ENCODE assay signal across 8 cellular contexts in genomic region chr11:10305964-10306918, GRCh38. TPM values are rescaled to one million over a fixed set of nuclear protein-coding genes. Genes with fewer than 3 reads are reported as not detected.
DNase-seq lines count a peak whose midpoint lies in the region; ATAC-seq and TF ChIP-seq lines count a peak whose summit lies in the region.

No MANE protein-coding gene starts in this region.

- peak overlapping the region; percentile 28 to 98 for H2BK12ac ChIP-seq in mesenchymal stem cell (ENCODE audit: low read length in 2 of 2)

- TF ChIP-seq EP300 in upper lobe of left lung (IDR thresholded peaks at IDR 0.05), result no peak

- TF ChIP-seq CTCF in coronary artery (IDR thresholded peaks at IDR 0.05), result no peak
- peak in 1 of 6 experiments; percentile 6 for TF ChIP-seq CTCF in upper lobe of left lung (IDR thresholded peaks at IDR 0.05)

- DNase-seq in NCI-H526 treated with DMSO at 0.1 percent for 48 hours (lab: John Stamatoyannopoulos, UW) (peak; percentile 48), coronary artery (ENCODE audit: low spot score) (peak; percentile 78), mesenchymal stem cell (peak; percentile 38), upper lobe of left lung (peak in 1 of 2 donors; percentile 85), sciatic nerve (ENCODE audit: low spot score) (no peak)

- H3K4me1 ChIP-seq in mesenchymal stem cell (ENCODE audit: control insufficient read depth, insufficient read depth, low read depth, low read length) (peaks cover 6% of the 10 kb centered on the region), upper lobe of left lung (peaks cover 46 to 80% (median 74%) of the 10 kb centered on the region in 4 donors)

- H3K36me3 ChIP-seq in mesenchymal stem cell (ENCODE audit: control insufficient read depth in 1 of 2, insufficient read depth in 2 of 2, low read depth in 1 of 2, low read length in 2 of 2), result peaks cover 25 to 27% of the 10 kb centered on the region in 2 experiments
- H3K36me3 ChIP-seq in upper lobe of left lung, result peaks cover 0 to 7% (median 0%) of the 10 kb centered on the region in 4 donors

- peak overlapping the region; percentile 74 to 92 for H3K18ac ChIP-seq in mesenchymal stem cell (ENCODE audit: low read depth in 1 of 2, low read length in 2 of 2)

- peak overlapping the region; percentile 100 for H3K9ac ChIP-seq in mesenchymal stem cell (ENCODE audit: low read length)

- H3K4me3 ChIP-seq in GM08714 (ENCODE audit: low read length) (peak overlapping the region; percentile 43; the same call in 1 of the 2 replicates), coronary artery (peak overlapping the region; percentile 80), mesenchymal stem cell (ENCODE audit: insufficient read depth in 1 of 2, low read depth in 1 of 2, low read length in 2 of 2) (peak overlapping the region; percentile 61 to 93), upper lobe of left lung (peak overlapping the region; percentile 48 to 80 (median 62))

- intact Hi-C loops in sciatic nerve (cut with DNase I), result loop anchor here (5.0 kb wide), 2 partner anchors 94 to 549 kb away; no protein-coding TSS in a partner anchor

- peak overlapping the region; percentile 89 to 90 for H3K4ac ChIP-seq in mesenchymal stem cell (ENCODE audit: low read depth in 1 of 2, low read length in 2 of 2)

- no peak for ATAC-seq in upper lobe of left lung (ENCODE audit: low FRiP score in 2 of 2)
- no peak for ATAC-seq in esophagus mucosa
- ATAC-seq in GM18858 (IDR thresholded peaks at IDR 0.05; ENCODE audit: unreplicated experiment), result no peak
- no peak for ATAC-seq in sciatic nerve

- no peak overlapping the region for H2AK5ac ChIP-seq in mesenchymal stem cell (ENCODE audit: low read length, severe bottlenecking)

- no peaks in the 10 kb centered on the region for H3K27me3 ChIP-seq in mesenchymal stem cell (ENCODE audit: control insufficient read depth in 1 of 2, insufficient read depth in 1 of 2, low read length in 2 of 2)
- H3K27me3 ChIP-seq in upper lobe of left lung, result peaks cover 0 to 8% (median 2%) of the 10 kb centered on the region in 4 donors

- H3K27ac ChIP-seq in coronary artery (peak overlapping the region; percentile 51 to 88), mesenchymal stem cell (ENCODE audit: low read length, poor library complexity, severe bottlenecking) (peak overlapping the region; percentile 96), upper lobe of left lung (peak overlapping the region; percentile 85 to 92 (median 86))

- peak overlapping the region in 1 of 2 experiments; percentile 80 for H3K23ac ChIP-seq in mesenchymal stem cell (ENCODE audit: low read length in 2 of 2)

- H2BK5ac ChIP-seq in mesenchymal stem cell (ENCODE audit: low read depth, low read length, poor library complexity, severe bottlenecking), result peak overlapping the region; percentile 86

- H3K79me1 ChIP-seq in mesenchymal stem cell (replicated peaks; ENCODE audit: low read length, poor library complexity, severe bottlenecking), result no peaks in the 10 kb centered on the region

- no peak for TF ChIP-seq POLR2A in upper lobe of left lung (IDR thresholded peaks at IDR 0.05)

- peak overlapping the region; percentile 72 for H4K91ac ChIP-seq in mesenchymal stem cell (ENCODE audit: low read length)

- under 1% methylated on average over 62 of the region's 65 CpGs for WGBS in mesenchymal stem cell
- WGBS in upper lobe of left lung, 2 donors, result 0 to 6% methylated on average over 30 to 39 of the region's 65 CpGs

- H2BK15ac ChIP-seq in mesenchymal stem cell (ENCODE audit: low read depth, poor library complexity, severe bottlenecking), result peak overlapping the region; percentile 85

- peak overlapping the region; percentile 66 for H4K8ac ChIP-seq in mesenchymal stem cell (ENCODE audit: low read length)

- H2BK120ac ChIP-seq in mesenchymal stem cell (ENCODE audit: low read depth, low read length), result peak overlapping the region; percentile 78

- H2AFZ ChIP-seq in mesenchymal stem cell (ENCODE audit: low read depth, low read length), result no peak overlapping the region

- peak overlapping the region in 1 of 2 experiments; percentile 99 for H3K14ac ChIP-seq in mesenchymal stem cell (ENCODE audit: low read length in 2 of 2)

- H3K9me3 ChIP-seq in mesenchymal stem cell (ENCODE audit: control insufficient read depth, low read length) (peaks cover 3% of the 10 kb centered on the region), upper lobe of left lung (no peaks in the 10 kb centered on the region)

- peak overlapping the region; percentile 42 for H3K4me2 ChIP-seq in mesenchymal stem cell (ENCODE audit: low read length, poor library complexity, severe bottlenecking)

RNA-seq across cellular contexts. Expression of gene ADM, which starts 1.4 kb away (rescaled TPM):
- 90.3 TPM for polyA plus RNA-seq in mesenchymal stem cell (2013, experiment 1 of 2)
- polyA plus RNA-seq in mesenchymal stem cell (2013, experiment 2 of 2), result 87.3 TPM
- total RNA-seq in upper lobe of left lung (10 to 100 TPM; 20.4 to 54.3 (median 46.9) TPM), esophagus mucosa (15.5 TPM), sciatic nerve (92.4 TPM)

RNA-seq across cellular contexts. Expression of gene SBF2, which starts 12.2 kb away (rescaled TPM):
- polyA plus RNA-seq in mesenchymal stem cell (2013, experiment 1 of 2), result 21.0 TPM
- 20.2 TPM for polyA plus RNA-seq in mesenchymal stem cell (2013, experiment 2 of 2)
- total RNA-seq in upper lobe of left lung, result 10 to 100 TPM; 22.2 to 54.5 (median 41.2) TPM
- total RNA-seq in esophagus mucosa, result 27.7 TPM
- 141 TPM for total RNA-seq in sciatic nerve
